27 cellular contexts compared by ENCODE assay signal in genomic region chr7:117123311-117123926, GRCh38.
DNase-seq lines count a peak whose midpoint lies in the region; ATAC-seq and TF ChIP-seq lines count a peak whose summit lies in the region.
"Had no signal": no experiment of that assay in that cellular context is flagged by ENCODE, and none has a peak within 500 bp of the region (broad histone marks: within the 10 kb centered on the region; RNA-seq: fewer than 3 reads in every experiment).

No MANE protein-coding gene starts in this region.

- no peak overlapping the region for H2AK5ac ChIP-seq in H9 (ENCODE audit: insufficient read length, low read length)

- H3K27ac Mint-ChIP-seq in HFFc6 (peak overlapping the region; percentile 71), H9 (no peak overlapping the region)
- H3K27ac Mint-ChIP-seq: activated CD4-positive, alpha-beta memory T cell treated with anti-CD3 and anti-CD28 coated beads, Interleukin-2, amount 10 ng/mL, durations not matched to agents 7 days and 5 days; activated naive CD8-positive, alpha-beta T cell treated with anti-CD3 and anti-CD28 coated beads, Interleukin-2, amount 50 U/mL, for 24 hours; CD4-positive, alpha-beta T cell; dendritic cell treated with granulocyte-macrophage colony-stimulating factor and Interleukin-4, amounts not matched to agents 40 ng/mL and 50 ng/mL, for 4 days; GM23338 had no signal

- ATAC-seq in gastroesophageal sphincter, result no peak
- ATAC-seq: activated CD4-positive, CD25-positive, alpha-beta regulatory T cell treated with anti-CD3 and anti-CD28 coated beads, Interleukin-2, amount 50 U/mL, for 24 hours; activated naive CD8-positive, alpha-beta T cell treated with anti-CD3 and anti-CD28 coated beads, Interleukin-2, amount 50 U/mL, for 24 hours; GM23338; stimulated activated naive CD8-positive, alpha-beta T cell treated with anti-CD3 and anti-CD28 coated beads, Interleukin-15, Interleukin-2, amounts not matched to agents 100 U/mL and 50 U/mL, for 24 hours had no signal

- H4K8ac ChIP-seq in H9 (replicated peaks; ENCODE audit: insufficient read length, low read depth, low read length), result no peak overlapping the region

- TF ChIP-seq CTCF in AG09309 (IDR thresholded peaks at IDR 0.05; ENCODE audit: control insufficient read depth, insufficient read depth, low read depth, low read length, missing control alignments) (no peak), HFFc6 (IDR thresholded peaks at IDR 0.05) (no peak), fibroblast of villous mesenchyme (IDR thresholded peaks at IDR 0.05; ENCODE audit: insufficient read depth, low read depth, low read length) (no peak), H9 (conservative IDR thresholded peaks at IDR 0.05) (no peak), gastroesophageal sphincter (IDR thresholded peaks at IDR 0.05) (no peak)

- H4K91ac ChIP-seq in H9 (ENCODE audit: insufficient read length, low read depth, low read length), result no peak overlapping the region

- H3K18ac ChIP-seq in H9 (ENCODE audit: insufficient read length, low read depth, low read length), result no peak overlapping the region

- TF ChIP-seq EP300 in gastroesophageal sphincter (IDR thresholded peaks at IDR 0.05), result no peak

- H3K56ac ChIP-seq in H9 (ENCODE audit: insufficient read length, low read depth, low read length), result no peak overlapping the region

- H3K9me3 Mint-ChIP-seq in HFFc6, result no peaks in the 10 kb centered on the region
- H3K9me3 Mint-ChIP-seq in H9, result no peaks in the 10 kb centered on the region
- H3K9me3 Mint-ChIP-seq: activated CD4-positive, alpha-beta memory T cell treated with anti-CD3 and anti-CD28 coated beads, Interleukin-2, amount 10 ng/mL, durations not matched to agents 7 days and 5 days; activated naive CD8-positive, alpha-beta T cell treated with anti-CD3 and anti-CD28 coated beads, Interleukin-2, amount 50 U/mL, for 24 hours; CD4-positive, alpha-beta T cell; dendritic cell treated with granulocyte-macrophage colony-stimulating factor and Interleukin-4, amounts not matched to agents 40 ng/mL and 50 ng/mL, for 4 days; GM23338; neural crest cell had no signal

- no peak overlapping the region for H3K4ac ChIP-seq in H9 (ENCODE audit: low read depth, low read length)

- H3T11ph ChIP-seq in H9 (ENCODE audit: low read length), result no peak overlapping the region

- no peak overlapping the region for H2BK15ac ChIP-seq in H9 (ENCODE audit: low read depth, low read length)

- H4K5ac ChIP-seq in H9 (ENCODE audit: insufficient read length, low read depth, low read length), result no peak overlapping the region

- H3K79me1 ChIP-seq in H9 (ENCODE audit: insufficient read depth, low read depth, low read length, poor library complexity, severe bottlenecking), result no peaks in the 10 kb centered on the region

- no peak overlapping the region for H3K4me2 ChIP-seq in H9 (ENCODE audit: insufficient read depth, insufficient read length, low read length)
- H3K4me2 ChIP-seq: GM23338 had no signal

- H2AFZ ChIP-seq in H9 (ENCODE audit: low read length), result no peak overlapping the region
- H2AFZ ChIP-seq: GM23338 had no signal

- H3K27me3 Mint-ChIP-seq in HFFc6 (ENCODE audit: insufficient read depth) (no peaks in the 10 kb centered on the region; the same call in 1 of the 2 replicates), H9 (ENCODE audit: low read depth) (no peaks in the 10 kb centered on the region)
- H3K27me3 Mint-ChIP-seq: activated CD4-positive, alpha-beta memory T cell treated with anti-CD3 and anti-CD28 coated beads, Interleukin-2, amount 10 ng/mL, durations not matched to agents 7 days and 5 days; CD4-positive, alpha-beta T cell; dendritic cell treated with granulocyte-macrophage colony-stimulating factor and Interleukin-4, amounts not matched to agents 40 ng/mL and 50 ng/mL, for 4 days had no signal

- H3K23ac ChIP-seq in H9 (ENCODE audit: insufficient read length, low read depth, low read length), result no peak overlapping the region

- no peak overlapping the region for H2BK12ac ChIP-seq in H9 (ENCODE audit: insufficient read length, low read depth, low read length)

- WGBS in H9 (ENCODE audit: extremely low coverage, insufficient read length, low lambda C conversion rate), result no CpG with 5 or more reads among the region's 2 CpGs
- 69 to 100% methylated on average over 1 to 2 of the region's 2 CpGs for WGBS in gastroesophageal sphincter (ENCODE audit: low coverage in 1 of 2), 2 donors

- no peaks in the 10 kb centered on the region for H3K79me2 ChIP-seq in H9 (ENCODE audit: insufficient read depth, low read length)

- peaks cover 74% of the 10 kb centered on the region for H3K4me1 Mint-ChIP-seq in HFFc6 (ENCODE audit: low read depth)
- H3K4me1 Mint-ChIP-seq in H9, result peaks cover 27 to 29% of the 10 kb centered on the region in 2 experiments

- H3K4me1 ChIP-seq in H9 (ENCODE audit: insufficient read depth, low read length), result no peaks in the 10 kb centered on the region
- peaks cover 7 to 18% (median 7%) of the 10 kb centered on the region in 3 donors for H3K4me1 ChIP-seq in gastroesophageal sphincter
- H3K4me1 ChIP-seq: prostate gland had no signal

- H3K14ac ChIP-seq in H9 (ENCODE audit: insufficient read depth, low read length), result no peak overlapping the region

- no peak overlapping the region for H3K27ac ChIP-seq in H9 (ENCODE audit: insufficient read length, low read depth, low read length)
- H3K27ac ChIP-seq in gastroesophageal sphincter, result no peak overlapping the region
- H3K27ac ChIP-seq: prostate gland, sigmoid colon had no signal

- H3K9ac ChIP-seq in H9 (ENCODE audit: extremely low read depth, insufficient read length, low read length), result no peak overlapping the region

- DNase-seq in AG09309 (ENCODE audit: low read depth) (peak; percentile 32), HFFc6 (no peak), amniotic epithelial cell (ENCODE audit: low read depth) (peak; percentile 37), fibroblast of villous mesenchyme (ENCODE audit: low read depth) (peak; percentile 88), H9 (no peak)
- DNase-seq in activated CD4-positive, alpha-beta T cell treated with anti-CD3 and anti-CD28 coated beads, Interleukin-2, amount 50 U/mL, for 48 hours, result no peak
- DNase-seq in activated CD8-positive, alpha-beta memory T cell treated with anti-CD3 and anti-CD28 coated beads, Interleukin-2, amount 50 U/mL, for 48 hours, result no peak
- DNase-seq: activated CD4-positive, alpha-beta memory T cell treated with anti-CD3 and anti-CD28 coated beads, Interleukin-2, amount 10 ng/mL, durations not matched to agents 7 days and 5 days; activated effector memory CD4-positive, alpha-beta T cell treated with Interleukin-2 at 50 U/mL for 16 hours; activated naive CD8-positive, alpha-beta T cell treated with anti-CD3 and anti-CD28 coated beads, Interleukin-2, amount 50 U/mL, for 24 hours; CD4-positive, alpha-beta T cell; GDM1; kidney; MM.1S; NCI-H187 treated with DMSO at 0.1 percent for 48 hours; NCI-H774; sigmoid colon; stimulated activated CD4-positive, alpha-beta T cell treated with anti-CD3 and anti-CD28 coated beads, Interleukin-15, amount 100 ng/mL, for 24 hours; stimulated activated naive CD8-positive, alpha-beta T cell treated with anti-CD3 and anti-CD28 coated beads, Interleukin-15, Interleukin-2, amounts not matched to agents 100 U/mL and 50 U/mL, for 24 hours; SW 1271; thyroid gland had no signal

- H3K36me3 ChIP-seq in gastroesophageal sphincter, result no peaks in the 10 kb centered on the region
- H3K36me3 ChIP-seq: prostate gland, sigmoid colon, thyroid gland had no signal

- no peak overlapping the region for H2BK20ac ChIP-seq in H9 (ENCODE audit: low read depth, low read length, poor library complexity, severe bottlenecking)

- no peaks in the 10 kb centered on the region for H3K9me3 ChIP-seq in H9 (ENCODE audit: control insufficient read depth, low read depth, low read length)
- H3K9me3 ChIP-seq in gastroesophageal sphincter, result no peaks in the 10 kb centered on the region
- H3K9me3 ChIP-seq: prostate gland, sigmoid colon, thyroid gland had no signal

- H3K36me3 Mint-ChIP-seq in HFFc6 (ENCODE audit: low read depth) (no peaks in the 10 kb centered on the region), H9 (ENCODE audit: insufficient read depth in 1 of 3, low read depth in 3 of 3) (no peaks in the 10 kb centered on the region)

- no peak overlapping the region for H3K4me3 Mint-ChIP-seq in HFFc6
- H3K4me3 Mint-ChIP-seq in H9, result no peak overlapping the region
- H3K4me3 Mint-ChIP-seq: activated CD4-positive, alpha-beta memory T cell treated with anti-CD3 and anti-CD28 coated beads, Interleukin-2, amount 10 ng/mL, durations not matched to agents 7 days and 5 days; activated naive CD8-positive, alpha-beta T cell treated with anti-CD3 and anti-CD28 coated beads, Interleukin-2, amount 50 U/mL, for 24 hours; CD4-positive, alpha-beta T cell; dendritic cell treated with granulocyte-macrophage colony-stimulating factor and Interleukin-4, amounts not matched to agents 40 ng/mL and 50 ng/mL, for 4 days; GM23338; neural crest cell had no signal

- H3K4me3 ChIP-seq in AG09309 (ENCODE audit: control insufficient read depth, low read depth, low read length) (no peak overlapping the region), fibroblast of villous mesenchyme (ENCODE audit: low read depth, low read length) (no peak overlapping the region), gastroesophageal sphincter (no peak overlapping the region)
- H3K4me3 ChIP-seq: GM23338, prostate gland, sigmoid colon, thyroid gland had no signal

- no peak overlapping the region for H2BK5ac ChIP-seq in H9 (ENCODE audit: insufficient read length, low read length)

- H3K27me3 ChIP-seq in H9 (ENCODE audit: insufficient read depth, low read length), result no peaks in the 10 kb centered on the region
- no peaks in the 10 kb centered on the region for H3K27me3 ChIP-seq in gastroesophageal sphincter
- H3K27me3 ChIP-seq: sigmoid colon, thyroid gland had no signal

- H4K20me1 ChIP-seq in H9 (ENCODE audit: control insufficient read depth, insufficient read depth, insufficient read length), result no peaks in the 10 kb centered on the region

- no peak overlapping the region for H2BK120ac ChIP-seq in H9 (ENCODE audit: low read depth, low read length, poor library complexity, severe bottlenecking)

- H3K23me2 ChIP-seq in H9 (ENCODE audit: insufficient read length, low read depth, low read length, poor library complexity, severe bottlenecking), result no peaks in the 10 kb centered on the region

- TF ChIP-seq POLR2A in gastroesophageal sphincter (IDR thresholded peaks at IDR 0.05), result no peak

Comparison
In these comparisons a context has a peak if more than half of its experiments do, and no peak if none do; other contexts are left out.
1. DNase-seq: peak in AG09309 (single experiment), amniotic epithelial cell (single experiment) and fibroblast of villous mesenchyme (single experiment); none in HFFc6 (single experiment), activated CD4-positive, alpha-beta T cell treated with anti-CD3 and anti-CD28 coated beads, Interleukin-2, amount 50 U/mL, for 48 hours (0 of 2), activated CD8-positive, alpha-beta memory T cell treated with anti-CD3 and anti-CD28 coated beads, Interleukin-2, amount 50 U/mL, for 48 hours (single experiment) and H9 (single experiment).